In genomic region chr17:46264456-46265198, GRCh38 we compare ENCODE assay signal across 8 cellular contexts. TPM values are rescaled to one million over a fixed set of nuclear protein-coding genes. Genes with fewer than 3 reads are reported as not detected.
DNase-seq lines count a peak whose midpoint lies in the region; ATAC-seq, FAIRE-seq and TF ChIP-seq lines count a peak whose summit lies in the region.
"Had no signal": no experiment of that assay in that cellular context is flagged by ENCODE, and none has a peak within 500 bp of the region (broad histone marks: within the 10 kb centered on the region; RNA-seq: fewer than 3 reads in every experiment).

No MANE protein-coding gene starts in this region.

- SMC1A ChIA-PET in GM12878 (lab: Charles Lee; ENCODE audit: uncharacterized antibody, unreplicated experiment) = interaction anchor here (0.7 to 2.0 kb wide), 2 partner anchors 22 to 25 kb away, joined by 3 to 7 read pairs; no protein-coding TSS in a partner anchor

- no peaks in the 10 kb centered on the region for H3K36me3 ChIP-seq in GM12878 (ENCODE audit: control insufficient read depth in 2 of 2, insufficient read depth in 2 of 2, low read length in 1 of 2)

- H3K79me2 ChIP-seq in GM12878 (ENCODE audit: control insufficient read depth, insufficient read depth, low read length) = no peaks in the 10 kb centered on the region

- FAIRE-seq in GM12878 (lab: Jason Lieb, UNC) = no peak

- no peaks in the 10 kb centered on the region for H4K20me1 ChIP-seq in GM12878 (ENCODE audit: control insufficient read depth, insufficient read depth)

- intact Hi-C loops in GM12878 (cut with micrococcal nuclease; ENCODE audit: unreplicated experiment) = no loop called here

- CTCF ChIA-PET in GM12878 (lab: Yijun Ruan, JAX) = interaction anchor here (1.7 to 1.9 kb wide), 2 partner anchors 22 to 79 kb away, joined by 6 to 7 read pairs; no protein-coding TSS in a partner anchor

- RAD21 ChIA-PET in GM12878 (lab: Charles Lee; ENCODE audit: unreplicated experiment) = interaction anchor here (1.0 kb wide), 1 partner anchor 22 kb away, joined by 3 read pairs; no protein-coding TSS in a partner anchor

- H2AFZ ChIP-seq in GM12878 (ENCODE audit: control insufficient read depth, low read depth, low read length) = peak overlapping the region; percentile 21; the same call in 1 of the 2 replicates

- DNase-seq in GM03348 (ENCODE audit: low spot score) (peak; percentile 60), LoVo (ENCODE audit: low spot score) (peak; percentile 41), GM12878 (ENCODE audit: low read depth, low spot score) (no peak), middle frontal gyrus (ENCODE audit: extremely low spot score, low spot score) (no peak)

- H3K36me3 Mint-ChIP-seq in nephron (ENCODE audit: low read depth) = peaks cover 6% of the 10 kb centered on the region

- no peak for TF ChIP-seq EP300 in GM12878 (IDR thresholded peaks at IDR 0.05; ENCODE audit: borderline replicate concordance in 1 of 2, control insufficient read depth in 1 of 2, low read depth in 2 of 2, low read length in 2 of 2)

- H3K9me3 Mint-ChIP-seq in nephron = no peaks in the 10 kb centered on the region

- WGBS in GM12878 (ENCODE audit: insufficient coverage, insufficient replicate concordance, low lambda C conversion rate, missing lambda C conversion rate) = 1% methylated on average over 3 of the region's 3 CpGs

- POLR2A ChIA-PET in GM12878 (lab: Charles Lee) = interaction anchor here (0.7 kb wide), 2 partner anchors 32 to 981 kb away, joined by 3 to 5 read pairs; no protein-coding TSS in a partner anchor

- H3K27me3 ChIP-seq in GM12878 (replicated peaks in 1 of 2; ENCODE audit: control insufficient read depth in 2 of 2, insufficient read depth in 2 of 2, low read length in 1 of 2) = no peaks in the 10 kb centered on the region; a peak in 2 of 4 replicates

- no TSS peak for BruUV-seq in GM12878 (replicated peaks; lab: Mats Ljungman, UMichigan)

- H3K27ac ChIP-seq in GM12878 (ENCODE audit: control insufficient read depth, insufficient read depth) = no peak overlapping the region

- H3K4me1 ChIP-seq in GM12878 (ENCODE audit: control insufficient read depth, insufficient read depth, low read length) = peaks cover 13% of the 10 kb centered on the region

- in situ Hi-C loops in GM12878 (cut with MboI) = loop anchor here (5.0 to 25.0 kb wide), 2 partner anchors 262 to 677 kb away; no protein-coding TSS in a partner anchor

- no peak for TF ChIP-seq POLR2A in GM12878 (IDR thresholded peaks at IDR 0.05; ENCODE audit: low read depth, low read length)

- H3K4me1 Mint-ChIP-seq in nephron = peaks cover 13% of the 10 kb centered on the region

- TF ChIP-seq CTCF in GM12878 (IDR thresholded peaks at IDR 0.05 in 2 of 3, conservative IDR thresholded peaks at IDR 0.05 in 1 of 3; ENCODE audit: control insufficient read depth in 2 of 3, extremely low read depth in 1 of 3, insufficient read depth in 1 of 3, low read depth in 3 of 3, low read length in 3 of 3) (no peak), nephron (IDR thresholded peaks at IDR 0.05; ENCODE audit: unreplicated experiment in 3 of 3) (no peak)

- H3K27ac Mint-ChIP-seq in nephron = peak overlapping the region in 1 of 3 experiments; percentile 10

- no peak overlapping the region for H3K4me3 ChIP-seq in GM12878

- peaks cover 68% of the 10 kb centered on the region for H3K27me3 Mint-ChIP-seq in nephron (ENCODE audit: low read depth)

- ATAC-seq in GM12878 (no peak), HG03159 (IDR thresholded peaks at IDR 0.05; ENCODE audit: unreplicated experiment) (no peak), HG02981 (IDR thresholded peaks at IDR 0.05; ENCODE audit: unreplicated experiment) (no peak)
- ATAC-seq: esophagus mucosa had no signal

- TF ChIP-seq RAD21 in GM12878 (IDR thresholded peaks at IDR 0.05; ENCODE audit: insufficient read depth, low read depth, low read length) = no peak

- H3K4me3 Mint-ChIP-seq in nephron = peak overlapping the region; percentile 42 to 67 (median 49)

- no peak overlapping the region for H3K4me2 ChIP-seq in GM12878 (ENCODE audit: control insufficient read depth, insufficient read depth)

- no peaks in the 10 kb centered on the region for H3K9me3 ChIP-seq in GM12878 (replicated peaks; ENCODE audit: control insufficient read depth, insufficient read depth, low read length)

- no peak overlapping the region for H3K9ac ChIP-seq in GM12878 (ENCODE audit: control insufficient read depth, insufficient read depth, low read length)

TF ChIP-seq in GM12878, 131 proteins besides CTCF, POLR2A, EP300 and RAD21:
- TF ChIP-seq SMARCA5 (IDR thresholded peaks at IDR 0.05) (no peak), JUND (IDR thresholded peaks at IDR 0.05; ENCODE audit: low read depth, low read length) (no peak), SMC3 (IDR thresholded peaks at IDR 0.05; ENCODE audit: borderline replicate concordance, low read length) (no peak), BCLAF1 (IDR thresholded peaks at IDR 0.05) (no peak), SP1 (IDR thresholded peaks at IDR 0.05; ENCODE audit: low read depth, low read length) (no peak)

RNA-seq across cellular contexts. Expression of gene LRRC37A, which starts 30.3 kb away (rescaled TPM):
- 27.3 and 28.3 TPM in 2 replicates for total RNA-seq in GM12878 (2013; cell fraction: nucleolus; rRNA removed)
- total RNA-seq in GM12878 (2014; rRNA removed) (2.7 and 3.4 TPM in 2 replicates), GM12878 (2014; rRNA removed; fragmentation: Illumina TruSeq; extraction: Trizol) (3.4 and 3.6 TPM in 2 replicates), GM12878 (2021) (1.8 and 2.5 TPM in 2 replicates)
- polyA plus RNA-seq in GM12878 (2011; ENCODE audit: low read depth) = 2.5 TPM
- polyA plus RNA-seq in GM12878 (2011; rRNA removed) (4.0 and 4.3 TPM in 2 replicates), GM12878 (2014; fragmentation: Illumina TruSeq; extraction: Trizol) (2.3 and 3.1 TPM in 2 replicates), GM12878 (2014; fragmentation: Nextera tagmentation; extraction: Ambion mirVana) (under 1 TPM; 0.18 to 0.20 TPM), GM12878 (2014; rRNA removed) (2.1 and 3.2 TPM in 2 replicates), GM12878 (2016; fragmentation: Nextera tagmentation; extraction: Ambion mirVana) (1 to 10 TPM; 1.2 TPM)
- 1.1 and 2.1 TPM in 2 replicates for polyA plus RNA-seq in GM12878 (2011; cell fraction: cytosol; rRNA removed)
- 6.9 and 9.7 TPM in 2 replicates for polyA plus RNA-seq in GM12878 (2011; cell fraction: nucleus; rRNA removed)
- 2.1 and 2.3 TPM in 2 replicates for polyA plus RNA-seq in GM12878 (2012)
- polyA minus RNA-seq in GM12878 (2011; rRNA and poly(A)+ RNA removed) = 10.4 and 10.5 TPM in 2 replicates
- polyA minus RNA-seq in GM12878 (2011; cell fraction: cytosol; rRNA and poly(A)+ RNA removed) = 1.3 and 1.5 TPM in 2 replicates
- polyA minus RNA-seq in GM12878 (2011; cell fraction: nucleus; rRNA and poly(A)+ RNA removed) = 5.9 and 7.9 TPM in 2 replicates

Comparison
In these comparisons a context has a peak if more than half of its experiments do, and no peak if none do; other contexts are left out.
1. DNase-seq: peak in GM03348 (single experiment) and LoVo (single experiment); none in GM12878 (single experiment) and middle frontal gyrus (single experiment).